ENCODE assay signal across 9 cellular contexts in the genomic region with DNA sequence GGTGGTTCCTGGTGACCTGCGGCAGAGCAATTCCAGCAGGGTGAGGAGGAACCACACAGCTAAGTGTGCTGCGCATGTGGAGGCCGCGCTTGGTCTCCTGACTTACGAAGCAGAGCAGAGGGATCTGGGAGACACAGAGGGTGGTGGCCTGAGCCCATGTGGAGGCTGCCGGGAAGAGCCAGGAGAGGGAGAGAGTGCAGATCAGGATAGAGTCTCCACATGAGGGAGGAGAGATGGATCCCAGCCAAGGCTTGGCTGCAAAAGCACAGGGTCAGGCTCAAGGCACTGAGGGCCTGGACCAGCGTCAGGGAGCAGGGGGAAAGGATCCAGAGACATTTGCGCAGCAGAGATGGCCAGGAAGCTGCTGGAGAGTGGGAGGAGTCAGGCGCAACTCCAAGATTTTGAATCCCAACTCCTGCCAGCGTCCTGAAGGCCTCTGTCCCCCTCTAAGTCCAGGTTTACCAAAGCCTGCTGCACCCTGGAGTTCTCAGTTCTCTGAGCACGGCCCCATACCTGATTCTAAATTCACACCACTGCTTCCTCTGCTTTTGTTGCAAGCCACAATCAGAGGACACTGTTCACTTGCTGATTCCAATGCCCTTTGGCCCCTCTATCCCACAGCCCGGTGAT. TPM values are rescaled to one million over a fixed set of nuclear protein-coding genes. Genes with fewer than 3 reads are reported as not detected.
DNase-seq lines count a peak whose midpoint lies in the region; ATAC-seq and TF ChIP-seq lines count a peak whose summit lies in the region.
"Had no signal": no experiment of that assay in that cellular context is flagged by ENCODE, and none has a peak within 500 bp of the region (broad histone marks: within the 10 kb centered on the region; RNA-seq: fewer than 3 reads in every experiment).

No MANE protein-coding gene starts in this region.

- no peak overlapping the region for H4K8ac ChIP-seq in mesenchymal stem cell (ENCODE audit: low read length)

- in situ Hi-C loops in transverse colon (cut with MboI; ENCODE audit: low pct_ligation_motif_present in 1 of 4, low pct_unique_long_range_greater_than_20kb in 1 of 4, low sequenced_read_pairs in 3 of 4), result no loop called here

- peak overlapping the region; percentile 60 for H3K9ac ChIP-seq in mesenchymal stem cell (ENCODE audit: low read length)

- no peak overlapping the region for H3K4ac ChIP-seq in mesenchymal stem cell (ENCODE audit: low read depth in 1 of 2, low read length in 2 of 2)

- no peak overlapping the region for H2BK12ac ChIP-seq in mesenchymal stem cell (ENCODE audit: low read length in 2 of 2)

- H3K4me2 ChIP-seq in mesenchymal stem cell (ENCODE audit: low read length, poor library complexity, severe bottlenecking), result no peak overlapping the region

- peak overlapping the region; percentile 76 to 89 (median 86) for H3K27ac ChIP-seq in esophagus muscularis mucosa (replicated peaks in 1 of 4)
- no peak overlapping the region for H3K27ac ChIP-seq in mesenchymal stem cell (ENCODE audit: low read length, poor library complexity, severe bottlenecking)
- peak overlapping the region; percentile 68 to 88 (median 74) for H3K27ac ChIP-seq in transverse colon
- H3K27ac ChIP-seq: SJSA1 had no signal

- TF ChIP-seq POLR2A in esophagus muscularis mucosa (IDR thresholded peaks at IDR 0.05; ENCODE audit: low read depth), result no peak
- TF ChIP-seq POLR2A in transverse colon (IDR thresholded peaks at IDR 0.05), result no peak

- H3K23ac ChIP-seq in mesenchymal stem cell (ENCODE audit: low read length in 2 of 2), result no peak overlapping the region

- H3K36me3 ChIP-seq in esophagus muscularis mucosa (no peaks in the 10 kb centered on the region), mesenchymal stem cell (ENCODE audit: control insufficient read depth in 1 of 2, insufficient read depth in 2 of 2, low read depth in 1 of 2, low read length in 2 of 2) (no peaks in the 10 kb centered on the region), transverse colon (no peaks in the 10 kb centered on the region)
- H3K36me3 ChIP-seq: SJSA1 had no signal

- H3K79me1 ChIP-seq in mesenchymal stem cell (replicated peaks; ENCODE audit: low read length, poor library complexity, severe bottlenecking), result no peaks in the 10 kb centered on the region

- H3K9me3 ChIP-seq in esophagus muscularis mucosa (no peaks in the 10 kb centered on the region), mesenchymal stem cell (ENCODE audit: control insufficient read depth, low read length) (no peaks in the 10 kb centered on the region), transverse colon (no peaks in the 10 kb centered on the region)
- H3K9me3 ChIP-seq: SJSA1 had no signal

- no peak overlapping the region for H2BK120ac ChIP-seq in mesenchymal stem cell (ENCODE audit: low read depth, low read length)

- no peak overlapping the region for H3K18ac ChIP-seq in mesenchymal stem cell (ENCODE audit: low read depth in 1 of 2, low read length in 2 of 2)

- no peak overlapping the region for H2BK5ac ChIP-seq in mesenchymal stem cell (ENCODE audit: low read depth, low read length, poor library complexity, severe bottlenecking)

- TF ChIP-seq EP300 in esophagus muscularis mucosa (IDR thresholded peaks at IDR 0.05) (no peak), transverse colon (IDR thresholded peaks at IDR 0.05; ENCODE audit: low read depth) (peak; percentile 4)

- peak overlapping the region; percentile 21 for H4K91ac ChIP-seq in mesenchymal stem cell (ENCODE audit: low read length)

- TF ChIP-seq CTCF in esophagus muscularis mucosa (IDR thresholded peaks at IDR 0.05), result peak in 1 of 3 experiments; percentile 8
- TF ChIP-seq CTCF in transverse colon (IDR thresholded peaks at IDR 0.05), result no peak

- no peak overlapping the region for H3K14ac ChIP-seq in mesenchymal stem cell (ENCODE audit: low read length in 2 of 2)

- 33% methylated on average over 11 of the region's 12 CpGs for WGBS in esophagus muscularis mucosa
- WGBS in mesenchymal stem cell, result 82% methylated on average over 12 of the region's 12 CpGs
- WGBS in transverse colon (ENCODE audit: low coverage in 1 of 2), 2 donors, result 40 to 61% methylated on average over 7 to 12 of the region's 12 CpGs

- no peak overlapping the region for H2AK5ac ChIP-seq in mesenchymal stem cell (ENCODE audit: low read length, severe bottlenecking)

- DNase-seq in NCI-H2196 treated with DMSO at 0.1 percent for 48 hours (lab: John Stamatoyannopoulos, UW; ENCODE audit: unreplicated experiment) (peak; percentile 57), esophagus muscularis mucosa (ENCODE audit: extremely low spot score) (peak; percentile 97), mesenchymal stem cell (peak; percentile 17), transverse colon (peak; percentile 76)
- DNase-seq in stimulated activated naive CD4-positive, alpha-beta T cell treated with Interleukin-2 at 50 U/mL for 16 hours (lab: John Stamatoyannopoulos, UW), result no peak
- DNase-seq in central memory CD4-positive, alpha-beta T cell, result no peak
- DNase-seq: KG1 had no signal

- no peak for ATAC-seq in HG03045 (IDR thresholded peaks at IDR 0.05; ENCODE audit: unreplicated experiment)

- H3K4me3 ChIP-seq in esophagus muscularis mucosa (peak overlapping the region in 1 of 4 donors; percentile 7), mesenchymal stem cell (ENCODE audit: insufficient read depth in 1 of 2, low read depth in 1 of 2, low read length in 2 of 2) (peak overlapping the region in 1 of 2 experiments; percentile 16), transverse colon (no peak overlapping the region)
- H3K4me3 ChIP-seq: SJSA1 had no signal

- no peaks in the 10 kb centered on the region for H3K27me3 ChIP-seq in esophagus muscularis mucosa
- peaks cover 0 to 33% of the 10 kb centered on the region in 2 experiments for H3K27me3 ChIP-seq in mesenchymal stem cell (ENCODE audit: control insufficient read depth in 1 of 2, insufficient read depth in 1 of 2, low read length in 2 of 2)
- no peaks in the 10 kb centered on the region for H3K27me3 ChIP-seq in transverse colon
- H3K27me3 ChIP-seq: SJSA1 had no signal

- H2BK15ac ChIP-seq in mesenchymal stem cell (ENCODE audit: low read depth, poor library complexity, severe bottlenecking), result no peak overlapping the region

- H3K4me1 ChIP-seq in esophagus muscularis mucosa (peaks cover 15 to 19% (median 18%) of the 10 kb centered on the region in 4 donors), mesenchymal stem cell (ENCODE audit: control insufficient read depth, insufficient read depth, low read depth, low read length) (no peaks in the 10 kb centered on the region), transverse colon (peaks cover 4 to 16% (median 7%) of the 10 kb centered on the region in 4 donors)
- H3K4me1 ChIP-seq: SJSA1 had no signal

- intact Hi-C loops in esophagus muscularis mucosa (cut with DNase I), result loop anchor here (5.0 kb wide), 1 partner anchor 38 kb away; a partner anchor contains a TSS
- intact Hi-C loops in transverse colon (cut with DNase I; ENCODE audit: low total_unique reads), result no loop called here

- H2AFZ ChIP-seq in mesenchymal stem cell (ENCODE audit: low read depth, low read length), result no peak overlapping the region

RNA-seq across cellular contexts. Expression of a gene that starts 11.3 kb away (rescaled TPM):
- total RNA-seq in esophagus muscularis mucosa (10 to 100 TPM; 62.7 to 83.6 (median 73.0) TPM), transverse colon (100 to 1,000 TPM in 2 of 4 donors, 10 to 100 TPM in 2; 68.7 to 272 (median 100) TPM)
- 12.6 TPM for polyA plus RNA-seq in mesenchymal stem cell (2013, experiment 1 of 2)
- polyA plus RNA-seq in mesenchymal stem cell (2013, experiment 2 of 2), result 11.8 TPM

RNA-seq across cellular contexts. Expression of a gene that starts 19.1 kb away (rescaled TPM):
- total RNA-seq in esophagus muscularis mucosa, result 1 to 10 TPM in 3 of 4 donors, under 1 TPM in 1; 0.42 to 7.3 (median 2.7) TPM
- 0.47 TPM for polyA plus RNA-seq in mesenchymal stem cell (2013, experiment 1 of 2)
- 0.48 TPM for polyA plus RNA-seq in mesenchymal stem cell (2013, experiment 2 of 2)
- 1 to 10 TPM in 1 of 4 donors, under 1 TPM in 3; 0.14 to 3.8 (median 0.61) TPM for total RNA-seq in transverse colon

RNA-seq across cellular contexts. Expression of a gene that starts 36.3 kb away (rescaled TPM):
- total RNA-seq in esophagus muscularis mucosa (10 to 100 TPM; 10.1 to 18.5 (median 18.0) TPM), transverse colon (10 to 100 TPM; 11.2 to 35.0 (median 20.5) TPM)
- polyA plus RNA-seq in mesenchymal stem cell (2013, experiment 1 of 2), result 18.8 TPM
- polyA plus RNA-seq in mesenchymal stem cell (2013, experiment 2 of 2), result 19.6 TPM

RNA-seq across cellular contexts. Expression of a gene that starts 54.3 kb away (rescaled TPM):
- total RNA-seq in esophagus muscularis mucosa, result 10 to 100 TPM; 10.3 to 15.7 (median 12.4) TPM
- polyA plus RNA-seq in mesenchymal stem cell (2013, experiment 1 of 2), result 50.8 TPM
- 51.3 TPM for polyA plus RNA-seq in mesenchymal stem cell (2013, experiment 2 of 2)
- 10 to 100 TPM in 3 of 4 donors, 1 to 10 TPM in 1; 9.1 to 41.9 (median 12.2) TPM for total RNA-seq in transverse colon

RNA-seq across cellular contexts. Expression of a gene that starts 58.7 kb away (rescaled TPM):
- 100 to 1,000 TPM; 122 to 158 (median 137) TPM for total RNA-seq in esophagus muscularis mucosa
- polyA plus RNA-seq in mesenchymal stem cell (2013, experiment 1 of 2), result 203 TPM
- polyA plus RNA-seq in mesenchymal stem cell (2013, experiment 2 of 2), result 206 TPM
- total RNA-seq in transverse colon, result 100 to 1,000 TPM; 137 to 169 (median 159) TPM

Comparison
In these comparisons a context has a peak if more than half of its experiments do, and no peak if none do; other contexts are left out.
1. DNase-seq: peak in NCI-H2196 treated with DMSO at 0.1 percent for 48 hours (single experiment), esophagus muscularis mucosa (single experiment), mesenchymal stem cell (single experiment) and transverse colon (single experiment); none in stimulated activated naive CD4-positive, alpha-beta T cell treated with Interleukin-2 at 50 U/mL for 16 hours (single experiment) and central memory CD4-positive, alpha-beta T cell (single experiment).